2 cellular contexts compared by ENCODE assay signal in the genomic region with DNA sequence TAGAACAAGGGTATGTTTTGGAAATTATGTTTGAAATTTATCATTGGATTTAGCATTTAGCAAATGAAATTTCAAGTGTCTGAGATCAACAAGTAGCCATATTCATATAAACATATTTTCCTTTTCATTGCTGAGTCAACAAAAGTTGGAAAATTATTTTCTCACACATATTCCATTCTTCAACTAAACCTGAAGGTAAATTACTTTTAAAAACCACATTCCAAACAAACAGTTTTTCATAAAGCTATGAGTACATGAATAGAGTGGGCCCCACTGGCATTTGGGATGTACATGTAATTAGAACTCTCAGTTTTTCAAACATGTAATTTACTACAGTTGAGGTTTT.
A peak's percentile ranks its signal among the peaks of the same experiment; 100 is the strongest.
TF ChIP-seq lines count a peak whose summit lies in the region.

No MANE protein-coding gene starts in this region.

TF ChIP-seq in HepG2, 621 proteins besides CTCF, POLR2A, EP300 and RAD21:
- TF ChIP-seq MAFK (conservative IDR thresholded peaks at IDR 0.05 in 1 of 2, IDR thresholded peaks at IDR 0.05 in 1 of 2; ENCODE audit: low read length in 2 of 2) (peak in 1 of 2 experiments; percentile 65; a peak in 3 of 4 replicates), ZBTB42 (CRISPR knock-in tag; IDR thresholded peaks at IDR 0.05) (no peak), MAFF (IDR thresholded peaks at IDR 0.05; ENCODE audit: low read depth, low read length) (0 out of 2 replicates have a peak, but pooled peaks have one; percentile 13)
- TF ChIP-seq, protein P1, sequence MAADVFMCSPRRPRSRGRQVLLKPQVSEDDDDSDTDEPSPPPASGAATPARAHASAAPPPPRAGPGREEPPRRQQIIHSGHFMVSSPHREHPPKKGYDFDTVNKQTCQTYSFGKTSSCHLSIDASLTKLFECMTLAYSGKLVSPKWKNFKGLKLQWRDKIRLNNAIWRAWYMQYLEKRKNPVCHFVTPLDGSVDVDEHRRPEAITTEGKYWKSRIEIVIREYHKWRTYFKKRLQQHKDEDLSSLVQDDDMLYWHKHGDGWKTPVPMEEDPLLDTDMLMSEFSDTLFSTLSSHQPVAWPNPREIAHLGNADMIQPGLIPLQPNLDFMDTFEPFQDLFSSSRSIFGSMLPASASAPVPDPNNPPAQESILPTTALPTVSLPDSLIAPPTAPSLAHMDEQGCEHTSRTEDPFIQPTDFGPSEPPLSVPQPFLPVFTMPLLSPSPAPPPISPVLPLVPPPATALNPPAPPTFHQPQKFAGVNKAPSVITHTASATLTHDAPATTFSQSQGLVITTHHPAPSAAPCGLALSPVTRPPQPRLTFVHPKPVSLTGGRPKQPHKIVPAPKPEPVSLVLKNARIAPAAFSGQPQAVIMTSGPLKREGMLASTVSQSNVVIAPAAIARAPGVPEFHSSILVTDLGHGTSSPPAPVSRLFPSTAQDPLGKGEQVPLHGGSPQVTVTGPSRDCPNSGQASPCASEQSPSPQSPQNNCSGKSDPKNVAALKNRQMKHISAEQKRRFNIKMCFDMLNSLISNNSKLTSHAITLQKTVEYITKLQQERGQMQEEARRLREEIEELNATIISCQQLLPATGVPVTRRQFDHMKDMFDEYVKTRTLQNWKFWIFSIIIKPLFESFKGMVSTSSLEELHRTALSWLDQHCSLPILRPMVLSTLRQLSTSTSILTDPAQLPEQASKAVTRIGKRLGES (CRISPR knock-in tag; IDR thresholded peaks at IDR 0.05; ENCODE audit: borderline replicate concordance) = no peak

TF ChIP-seq in IMR-90, 13 proteins besides CTCF, POLR2A, EP300 and RAD21 (continued from another document):
- TF ChIP-seq, protein P2, sequence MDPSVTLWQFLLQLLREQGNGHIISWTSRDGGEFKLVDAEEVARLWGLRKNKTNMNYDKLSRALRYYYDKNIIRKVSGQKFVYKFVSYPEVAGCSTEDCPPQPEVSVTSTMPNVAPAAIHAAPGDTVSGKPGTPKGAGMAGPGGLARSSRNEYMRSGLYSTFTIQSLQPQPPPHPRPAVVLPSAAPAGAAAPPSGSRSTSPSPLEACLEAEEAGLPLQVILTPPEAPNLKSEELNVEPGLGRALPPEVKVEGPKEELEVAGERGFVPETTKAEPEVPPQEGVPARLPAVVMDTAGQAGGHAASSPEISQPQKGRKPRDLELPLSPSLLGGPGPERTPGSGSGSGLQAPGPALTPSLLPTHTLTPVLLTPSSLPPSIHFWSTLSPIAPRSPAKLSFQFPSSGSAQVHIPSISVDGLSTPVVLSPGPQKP (IDR thresholded peaks at IDR 0.05; ENCODE audit: borderline replicate concordance, low read depth, low read length) = no peak
